8 cellular contexts compared by ENCODE assay signal in genomic region chr5:126676195-126676624, GRCh38.
DNase-seq lines count a peak whose midpoint lies in the region; ATAC-seq and TF ChIP-seq lines count a peak whose summit lies in the region.

No MANE protein-coding gene starts in this region.

- intact Hi-C loops in activated B cell treated with CpG ODN at 0.5 μM for 24 hours (cut with micrococcal nuclease) (loop anchor here (1.0 to 2.0 kb wide), 7 partner anchors 20 to 816 kb away; partner anchors contain the start of gene MARCHF3), left colon (cut with DNase I, micrococcal nuclease) (loop anchor here in 1 of 2 donors (5.0 kb wide), 1 partner anchor 106 kb away; no protein-coding TSS in a partner anchor)

- H3K36me3 Mint-ChIP-seq in activated B cell treated with CpG ODN at 0.5 μM for 24 hours (ENCODE audit: low read depth), result no peaks in the 10 kb centered on the region

- peak; percentile 22 for DNase-seq in NK-92 treated with Interleukin-12 subunit alpha and Interleukin-12 subunit beta, amount 100 ng/mL, for 24 hours (lab: John Stamatoyannopoulos, UW)
- DNase-seq in NK-92 (lab: John Stamatoyannopoulos, UW; ENCODE audit: unreplicated experiment) (no peak), NCI-H2171 (lab: John Stamatoyannopoulos, UW) (peak; percentile 29), activated B cell treated with CpG ODN at 0.5 μM for 24 hours (peak; percentile 19), cardiac fibroblast (ENCODE audit: low read depth in 2 of 2) (peak; percentile 65 to 71), left colon (peak; percentile 55 to 60)
- peak; percentile 27 to 37 for DNase-seq in stimulated activated CD4-positive, alpha-beta T cell treated with anti-CD3 and anti-CD28 coated beads, Interleukin-4, amount 100 ng/mL, for 48 hours (ENCODE audit: low read depth in 2 of 2)

- no peak overlapping the region for H3K4me3 Mint-ChIP-seq in activated B cell treated with CpG ODN at 0.5 μM for 24 hours

- POLR2A ChIA-PET in activated B cell treated with CpG ODN at 0.5 μM for 24 hours (lab: Charles Lee), result interaction anchor here (0.6 to 3.3 kb wide), 3 partner anchors 10 to 122 kb away, joined by 3 to 16 read pairs (median 4); no protein-coding TSS in a partner anchor

- CTCF ChIA-PET in activated B cell treated with CpG ODN at 0.5 μM for 24 hours (lab: Charles Lee), result interaction anchor here (0.8 to 10.6 kb wide), 10 partner anchors 11 to 338 kb away, joined by 3 to 185 read pairs (median 4); partner anchors contain the start of gene LMNB1

- ATAC-seq in HG02938 (IDR thresholded peaks at IDR 0.05; ENCODE audit: unreplicated experiment) (peak; percentile 80), activated B cell treated with CpG ODN at 0.5 μM for 24 hours (ENCODE audit: low read depth) (peak; percentile 82), left colon (peak; percentile 61)

- H3K4me3 ChIP-seq in cardiac fibroblast (replicated peaks in 1 of 2; ENCODE audit: low read depth in 2 of 2, low read length in 2 of 2), result no peak overlapping the region

- peaks cover 2% of the 10 kb centered on the region for H3K9me3 Mint-ChIP-seq in activated B cell treated with CpG ODN at 0.5 μM for 24 hours

- TF ChIP-seq CTCF in activated B cell treated with CpG ODN at 0.5 μM for 24 hours (IDR thresholded peaks at IDR 0.05), result peak; percentile 67
- TF ChIP-seq CTCF in cardiac fibroblast (IDR thresholded peaks at IDR 0.05; ENCODE audit: low read depth, low read length), result peak; percentile 77

- H3K27me3 Mint-ChIP-seq in activated B cell treated with CpG ODN at 0.5 μM for 24 hours, result no peaks in the 10 kb centered on the region

- peak overlapping the region; percentile 4 for H3K27ac Mint-ChIP-seq in activated B cell treated with CpG ODN at 0.5 μM for 24 hours

- peaks cover 3% of the 10 kb centered on the region for H3K4me1 Mint-ChIP-seq in activated B cell treated with CpG ODN at 0.5 μM for 24 hours
